Comparison of ENCODE assay signal across 1 cellular context in genomic region chr17:74513987-74514631, GRCh38.
TF ChIP-seq lines count a peak whose summit lies in the region.

No MANE protein-coding gene starts in this region.

TF ChIP-seq in K562, 482 proteins besides CTCF, POLR2A, EP300 and RAD21 (continued from another document and continues in another):
- peak in 1 of 2 experiments; percentile 30; a peak in 1 of 4 replicates for TF ChIP-seq ETV6 (IDR thresholded peaks at IDR 0.05; ENCODE audit: borderline replicate concordance in 1 of 2, low read depth in 2 of 2, low read length in 1 of 2)
- TF ChIP-seq ETV6 (CRISPR knock-in tag; IDR thresholded peaks at IDR 0.05; ENCODE audit: borderline replicate concordance), result no peak; the same call in 1 of the 2 replicates
- TF ChIP-seq CCAR2 (IDR thresholded peaks at IDR 0.05; ENCODE audit: low read depth, low read length), result no peak
- no peak for TF ChIP-seq CREB3L1 (IDR thresholded peaks at IDR 0.05; ENCODE audit: borderline replicate concordance, low read depth)
- TF ChIP-seq ZC3H11A (IDR thresholded peaks at IDR 0.05; ENCODE audit: low read depth, low read length), result no peak
- no peak for TF ChIP-seq FOXK1 (CRISPR knock-in tag; IDR thresholded peaks at IDR 0.05; ENCODE audit: borderline replicate concordance)
- TF ChIP-seq SMAD1 (IDR thresholded peaks at IDR 0.05; ENCODE audit: low read depth, low read length, partially characterized antibody), result no peak
- peak; percentile 41 for TF ChIP-seq PHF20 (IDR thresholded peaks at IDR 0.05; ENCODE audit: partially characterized antibody)
- no peak for TF ChIP-seq TFAM (CRISPR knock-in tag; conservative IDR thresholded peaks at IDR 0.05)
- 0 out of 2 replicates have a peak, but pooled peaks have one; percentile 40 for TF ChIP-seq GABPA (tag; conservative IDR thresholded peaks at IDR 0.05; ENCODE audit: low read depth)
- TF ChIP-seq HMBOX1 (IDR thresholded peaks at IDR 0.05), result no peak
- TF ChIP-seq L3MBTL2 (IDR thresholded peaks at IDR 0.05), result no peak
- TF ChIP-seq TEAD1 (CRISPR knock-in tag; IDR thresholded peaks at IDR 0.05), result 0 out of 4 replicates have a peak, but pooled peaks of 1 of the 2 experiments have one; percentile 12
- peak; percentile 47; the same call in 1 of the 2 replicates for TF ChIP-seq MEF2D (tag; conservative IDR thresholded peaks at IDR 0.05; ENCODE audit: low read depth)
- peak; percentile 33; the same call in 1 of the 2 replicates for TF ChIP-seq HCFC1 (IDR thresholded peaks at IDR 0.05; ENCODE audit: low read depth, low read length)
- TF ChIP-seq BRF2 (IDR thresholded peaks at IDR 0.05; ENCODE audit: borderline replicate concordance, insufficient read depth, insufficient read length), result no peak
- TF ChIP-seq TAF7 (tag; IDR thresholded peaks at IDR 0.05), result no peak
- peak; percentile 96 for TF ChIP-seq USF1 (CRISPR knock-in tag; IDR thresholded peaks at IDR 0.05)
- TF ChIP-seq NCOA6 (IDR thresholded peaks at IDR 0.05), result no peak
- TF ChIP-seq, protein P1, sequence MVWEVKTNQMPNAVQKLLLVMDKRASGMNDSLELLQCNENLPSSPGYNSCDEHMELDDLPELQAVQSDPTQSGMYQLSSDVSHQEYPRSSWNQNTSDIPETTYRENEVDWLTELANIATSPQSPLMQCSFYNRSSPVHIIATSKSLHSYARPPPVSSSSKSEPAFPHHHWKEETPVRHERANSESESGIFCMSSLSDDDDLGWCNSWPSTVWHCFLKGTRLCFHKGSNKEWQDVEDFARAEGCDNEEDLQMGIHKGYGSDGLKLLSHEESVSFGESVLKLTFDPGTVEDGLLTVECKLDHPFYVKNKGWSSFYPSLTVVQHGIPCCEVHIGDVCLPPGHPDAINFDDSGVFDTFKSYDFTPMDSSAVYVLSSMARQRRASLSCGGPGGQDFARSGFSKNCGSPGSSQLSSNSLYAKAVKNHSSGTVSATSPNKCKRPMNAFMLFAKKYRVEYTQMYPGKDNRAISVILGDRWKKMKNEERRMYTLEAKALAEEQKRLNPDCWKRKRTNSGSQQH (CRISPR knock-in tag; IDR thresholded peaks at IDR 0.05), result no peak
- no peak for TF ChIP-seq TAF15 (IDR thresholded peaks at IDR 0.05; ENCODE audit: low read depth, low read length)
- peak; percentile 84 for TF ChIP-seq SMARCA5 (IDR thresholded peaks at IDR 0.05)
- no peak for TF ChIP-seq SMARCC2 (IDR thresholded peaks at IDR 0.05; ENCODE audit: low read depth)
- TF ChIP-seq MITF (IDR thresholded peaks at IDR 0.05), result peak; percentile 84
- 0 out of 4 replicates have a peak, but pooled peaks of 1 of the 2 experiments have one; percentile 8 for TF ChIP-seq MAZ (CRISPR knock-in tag; conservative IDR thresholded peaks at IDR 0.05 in 1 of 2, IDR thresholded peaks at IDR 0.05 in 1 of 2)
- no peak for TF ChIP-seq PTRF (tag; IDR thresholded peaks at IDR 0.05)
- no peak for TF ChIP-seq HNRNPL (IDR thresholded peaks at IDR 0.05; ENCODE audit: low read depth, low read length)
- no peak for TF ChIP-seq SAP30 (IDR thresholded peaks at IDR 0.05; ENCODE audit: borderline replicate concordance, insufficient read depth, low read depth, low read length, poor library complexity, severe bottlenecking)
- TF ChIP-seq ARID1B (IDR thresholded peaks at IDR 0.05), result no peak
- no peak for TF ChIP-seq ZNF146 (CRISPR knock-in tag; IDR thresholded peaks at IDR 0.05; ENCODE audit: unreplicated experiment)
- no peak for TF ChIP-seq NONO (IDR thresholded peaks at IDR 0.05; ENCODE audit: low read depth in 2 of 2, low read length in 1 of 2)
- no peak for TF ChIP-seq CEBPZ (IDR thresholded peaks at IDR 0.05; ENCODE audit: borderline replicate concordance, low read depth, low read length)
- TF ChIP-seq, protein P2, sequence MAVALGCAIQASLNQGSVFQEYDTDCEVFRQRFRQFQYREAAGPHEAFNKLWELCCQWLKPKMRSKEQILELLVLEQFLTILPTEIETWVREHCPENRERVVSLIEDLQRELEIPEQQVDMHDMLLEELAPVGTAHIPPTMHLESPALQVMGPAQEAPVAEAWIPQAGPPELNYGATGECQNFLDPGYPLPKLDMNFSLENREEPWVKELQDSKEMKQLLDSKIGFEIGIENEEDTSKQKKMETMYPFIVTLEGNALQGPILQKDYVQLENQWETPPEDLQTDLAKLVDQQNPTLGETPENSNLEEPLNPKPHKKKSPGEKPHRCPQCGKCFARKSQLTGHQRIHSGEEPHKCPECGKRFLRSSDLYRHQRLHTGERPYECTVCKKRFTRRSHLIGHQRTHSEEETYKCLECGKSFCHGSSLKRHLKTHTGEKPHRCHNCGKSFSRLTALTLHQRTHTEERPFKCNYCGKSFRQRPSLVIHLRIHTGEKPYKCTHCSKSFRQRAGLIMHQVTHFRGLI (CRISPR knock-in tag; IDR thresholded peaks at IDR 0.05), result no peak
- peak; percentile 50 for TF ChIP-seq JUND (IDR thresholded peaks at IDR 0.05; ENCODE audit: borderline replicate concordance, low read depth, low read length)
- peak; percentile 99 for TF ChIP-seq JUND (tag; IDR thresholded peaks at IDR 0.05; ENCODE audit: borderline replicate concordance, low read depth, low read length)
- TF ChIP-seq SLC30A9 (CRISPR knock-in tag; IDR thresholded peaks at IDR 0.05), result no peak
- TF ChIP-seq CXXC5 (CRISPR knock-in tag; IDR thresholded peaks at IDR 0.05), result no peak
- no peak for TF ChIP-seq NCOR1 (IDR thresholded peaks at IDR 0.05)
- no peak for TF ChIP-seq GABPB2 (CRISPR knock-in tag; conservative IDR thresholded peaks at IDR 0.05)
- no peak for TF ChIP-seq HNRNPK (IDR thresholded peaks at IDR 0.05; ENCODE audit: low read depth, low read length, poor library complexity, severe bottlenecking)
- peak; percentile 90 for TF ChIP-seq CREB1 (IDR thresholded peaks at IDR 0.05)
- peak; percentile 98 for TF ChIP-seq CREB1 (CRISPR knock-in tag; IDR thresholded peaks at IDR 0.05)
- no peak for TF ChIP-seq KAT7 (CRISPR knock-in tag; IDR thresholded peaks at IDR 0.05; ENCODE audit: borderline replicate concordance)
- peak; percentile 40; the same call in 1 of the 2 replicates for TF ChIP-seq VEZF1 (CRISPR knock-in tag; IDR thresholded peaks at IDR 0.05)
